In the genomic region with DNA sequence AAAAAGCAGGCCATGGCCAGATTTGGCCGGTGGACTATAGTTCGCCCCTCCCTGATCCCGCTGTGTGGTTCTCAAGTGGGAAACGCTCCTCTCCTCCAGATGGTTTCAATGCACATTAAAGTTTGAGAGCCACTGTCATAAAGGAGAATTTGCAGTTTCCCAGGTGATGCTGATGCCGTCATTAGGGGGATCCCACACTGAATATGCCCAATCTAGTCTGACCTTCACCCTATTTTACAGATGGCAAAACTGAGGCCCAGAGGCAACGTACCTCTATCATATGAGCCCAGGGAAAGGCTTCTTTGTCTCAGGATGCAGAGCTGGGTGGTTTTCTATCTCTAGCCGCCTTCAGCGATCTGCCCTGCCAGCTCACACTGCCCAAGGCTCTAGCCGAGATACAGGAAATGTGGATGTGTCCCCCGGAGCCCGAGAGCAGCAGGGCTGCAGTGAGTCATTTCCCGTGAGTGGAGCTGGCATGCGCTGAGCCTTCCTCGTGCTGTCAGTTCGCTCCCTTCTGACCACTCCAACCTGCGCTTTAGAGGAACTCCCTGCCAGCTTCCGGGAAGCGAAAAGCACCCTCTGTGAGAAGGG, we compare ENCODE assay signal across 8 cellular contexts.
DNase-seq lines count a peak whose midpoint lies in the region; ATAC-seq and TF ChIP-seq lines count a peak whose summit lies in the region.

No MANE protein-coding gene starts in this region.

- H3K27me3 Mint-ChIP-seq in glutamatergic neuron (ENCODE audit: unreplicated experiment) = peaks cover 9% of the 10 kb centered on the region

- ATAC-seq in GM18873 (IDR thresholded peaks at IDR 0.05; ENCODE audit: low FRiP score, unreplicated experiment) (peak; percentile 41), HG03095 (IDR thresholded peaks at IDR 0.05; ENCODE audit: unreplicated experiment) (peak; percentile 48), GM18519 (IDR thresholded peaks at IDR 0.05; ENCODE audit: low FRiP score, unreplicated experiment) (no peak)

- peaks cover 6% of the 10 kb centered on the region for H3K9me3 Mint-ChIP-seq in glutamatergic neuron (ENCODE audit: unreplicated experiment)

- TF ChIP-seq CTCF in glutamatergic neuron (IDR thresholded peaks at IDR 0.05; ENCODE audit: partially characterized antibody, unreplicated experiment) (no peak), WERI-Rb-1 (IDR thresholded peaks at IDR 0.05; ENCODE audit: low read depth, low read length) (no peak)

- peaks cover 19% of the 10 kb centered on the region for H3K4me1 ChIP-seq in SJCRH30
- H3K4me1 ChIP-seq in skeletal muscle satellite cell (ENCODE audit: control insufficient read depth, insufficient read depth, low read length) = peaks cover 53% of the 10 kb centered on the region

- H3K36me3 Mint-ChIP-seq in glutamatergic neuron (ENCODE audit: unreplicated experiment) = no peaks in the 10 kb centered on the region

- no peaks in the 10 kb centered on the region for H3K9me3 ChIP-seq in SJCRH30 (replicated peaks)
- no peaks in the 10 kb centered on the region for H3K9me3 ChIP-seq in skeletal muscle satellite cell (replicated peaks; ENCODE audit: low read length)
- H3K9me3 ChIP-seq in WERI-Rb-1 (ENCODE audit: severe bottlenecking) = no peaks in the 10 kb centered on the region

- H3K36me3 ChIP-seq in SJCRH30 = no peaks in the 10 kb centered on the region
- peaks cover 4% of the 10 kb centered on the region for H3K36me3 ChIP-seq in skeletal muscle satellite cell (ENCODE audit: insufficient read depth, low read length)
- H3K36me3 ChIP-seq in WERI-Rb-1 = no peaks in the 10 kb centered on the region; the same call in 1 of the 2 replicates

- no peak overlapping the region for H3K4me3 ChIP-seq in SJCRH30
- H3K4me3 ChIP-seq in skeletal muscle satellite cell (ENCODE audit: low read length) = peak overlapping the region; percentile 58
- H3K4me3 ChIP-seq in WERI-Rb-1 (ENCODE audit: low read depth, low read length) = no peak overlapping the region

- H3K27ac ChIP-seq in SJCRH30 (no peak overlapping the region), WERI-Rb-1 (no peak overlapping the region)

- H3K27ac Mint-ChIP-seq in glutamatergic neuron (ENCODE audit: unreplicated experiment) = no peak overlapping the region

- H3K27me3 ChIP-seq in SJCRH30 (no peaks in the 10 kb centered on the region), skeletal muscle satellite cell (ENCODE audit: control insufficient read depth, insufficient read depth, low read length) (no peaks in the 10 kb centered on the region), WERI-Rb-1 (ENCODE audit: insufficient read depth, low read depth, severe bottlenecking) (no peaks in the 10 kb centered on the region)

- H3K4me1 Mint-ChIP-seq in glutamatergic neuron (ENCODE audit: low read depth, unreplicated experiment) = peaks cover 23% of the 10 kb centered on the region

- H3K4me2 ChIP-seq in skeletal muscle satellite cell (ENCODE audit: low read length) = peak overlapping the region; percentile 73

- DNase-seq in SJCRH30 (peak; percentile 32 to 40), activated gamma-delta T cell treated with Interleukin-2 at 50 U/mL for 16 hours (peak; percentile 71), glutamatergic neuron (peak; percentile 4), WERI-Rb-1 (no peak)

- no peak overlapping the region for H3K4me3 Mint-ChIP-seq in glutamatergic neuron (ENCODE audit: unreplicated experiment)

- H3K9ac ChIP-seq in skeletal muscle satellite cell (ENCODE audit: low read depth, low read length) = peak overlapping the region; percentile 72
